In the genomic region with DNA sequence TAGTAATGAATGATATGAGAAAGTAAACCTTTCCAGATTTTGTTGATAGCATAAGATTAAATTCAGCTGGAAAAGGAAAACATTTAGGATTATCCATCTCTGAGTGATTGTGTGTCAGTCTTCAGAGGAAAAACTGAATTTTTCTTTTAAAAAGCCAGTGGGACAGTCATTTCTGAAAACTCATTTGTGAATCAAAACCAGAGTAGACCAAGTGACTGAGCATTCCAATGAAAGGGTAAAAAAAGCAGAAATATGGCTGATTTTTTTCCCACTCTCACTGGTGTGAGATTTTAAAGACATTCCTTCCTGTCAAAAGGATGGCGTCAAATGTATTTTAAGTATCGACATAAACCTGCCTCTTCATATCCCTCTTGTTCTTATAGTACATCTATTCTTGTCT, we compare ENCODE assay signal across 27 cellular contexts.
"Had no signal": no experiment of that assay in that cellular context is flagged by ENCODE, and none has a peak within 500 bp of the region (broad histone marks: within the 10 kb centered on the region; RNA-seq: fewer than 3 reads in every experiment).

No MANE protein-coding gene starts in this region.

- H3K27ac Mint-ChIP-seq: activated naive CD4-positive, alpha-beta T cell treated with anti-CD3 and anti-CD28 coated beads, Interleukin-2, amount 10 ng/mL, durations not matched to agents 7 days and 5 days; activated naive CD8-positive, alpha-beta T cell; activated naive CD8-positive, alpha-beta T cell treated with anti-CD3 and anti-CD28 coated beads, Interleukin-2, amount 50 U/mL, for 24 hours; activated T-helper 1 cell treated with anti-CD3 and anti-CD28 coated beads, Interleukin-12 subunit alpha, Interleukin-12 subunit beta, Interleukin-2, Interleukin-4 antibody, amounts not matched to agents 30 ng/mL and 10 ng/mL and 1 ng/mL, durations not matched to agents 14 hours and 24 hours and 36 hours; brain; T-helper 2 cell treated with Interferon-gamma antibody and Interleukin-4, amounts not matched to agents 5 μg/mL and 100 μg/mL, for 36 hours had no signal

- H3K4me1 Mint-ChIP-seq: activated naive CD4-positive, alpha-beta T cell treated with anti-CD3 and anti-CD28 coated beads, Interleukin-2, amount 10 ng/mL, durations not matched to agents 7 days and 5 days had no signal

- DNase-seq: activated CD4-positive, alpha-beta memory T cell treated with anti-CD3 and anti-CD28 coated beads for 36 hours; activated CD4-positive, alpha-beta T cell treated with anti-CD3 and anti-CD28 coated beads for 4 hours; activated CD4-positive, alpha-beta T cell treated with anti-CD3 and anti-CD28 coated beads, Interleukin-2, amount 50 U/mL, for 1 hour; activated CD8-positive, alpha-beta memory T cell treated with anti-CD3 and anti-CD28 coated beads, Interleukin-2, amount 50 U/mL, for 4 hours; activated effector memory CD4-positive, alpha-beta T cell treated with Interleukin-2 at 50 U/mL for 16 hours; activated naive CD4-positive, alpha-beta T cell treated with anti-CD3 and anti-CD28 coated beads, Interleukin-2, amount 10 ng/mL, durations not matched to agents 7 days and 5 days; activated naive CD8-positive, alpha-beta T cell treated with anti-CD3 and anti-CD28 coated beads, Interleukin-2, amount 50 U/mL, for 24 hours; anterior cingulate cortex; MM.1S; NCI-H1092 treated with DMSO at 0.1 percent for 48 hours; NCI-H1417; NCI-H146; NCI-H187; NCI-H2029 treated with DMSO at 0.1 percent for 48 hours; NCI-H2107; NCI-H2171; NCI-H510A; NCI-H526; NCI-H748 treated with DMSO at 0.1 percent for 48 hours; NK-92 treated with Interleukin-12 subunit alpha and Interleukin-12 subunit beta, amount 100 ng/mL, for 24 hours; PC-3 had no signal

- H3K4me3 Mint-ChIP-seq: activated CD4-positive, alpha-beta memory T cell treated with anti-CD3 and anti-CD28 coated beads for 36 hours; activated naive CD4-positive, alpha-beta T cell treated with anti-CD3 and anti-CD28 coated beads, Interleukin-2, amount 10 ng/mL, durations not matched to agents 7 days and 5 days; activated naive CD8-positive, alpha-beta T cell; activated naive CD8-positive, alpha-beta T cell treated with anti-CD3 and anti-CD28 coated beads, Interleukin-2, amount 50 U/mL, for 24 hours; activated T-helper 1 cell treated with anti-CD3 and anti-CD28 coated beads, Interleukin-12 subunit alpha, Interleukin-12 subunit beta, Interleukin-2, Interleukin-4 antibody, amounts not matched to agents 30 ng/mL and 10 ng/mL and 1 ng/mL, durations not matched to agents 14 hours and 24 hours and 36 hours; brain; central memory CD8-positive, alpha-beta T cell; T-helper 2 cell treated with Interferon-gamma antibody and Interleukin-4, amounts not matched to agents 5 μg/mL and 100 μg/mL, for 36 hours had no signal

- H3K9me3 Mint-ChIP-seq: central memory CD8-positive, alpha-beta T cell had no signal

- H3K27me3 Mint-ChIP-seq: activated CD4-positive, alpha-beta memory T cell treated with anti-CD3 and anti-CD28 coated beads for 36 hours; activated naive CD8-positive, alpha-beta T cell; activated naive CD8-positive, alpha-beta T cell treated with anti-CD3 and anti-CD28 coated beads, Interleukin-2, amount 50 U/mL, for 24 hours; brain; central memory CD8-positive, alpha-beta T cell had no signal

- ATAC-seq: activated naive CD8-positive, alpha-beta T cell treated with anti-CD3 and anti-CD28 coated beads, Interleukin-2, amount 50 U/mL, for 24 hours; PC-3; Right ventricle myocardium inferior had no signal
